1 cellular context compared by ENCODE assay signal in genomic region chr1:27489973-27490741, GRCh38.
A peak's percentile ranks its signal among the peaks of the same experiment; 100 is the strongest.
TF ChIP-seq lines count a peak whose summit lies in the region.

Gene WASF2, minus strand, starts transcription at chr1:27490167. Its CDS starts 61,277 bp downstream, at chr1:27428890.

TF ChIP-seq in HEK293, 187 proteins besides CTCF, POLR2A, EP300 and RAD21 (continued from another document and continues in another):
- TF ChIP-seq PRDM4 (tag by site-specific recombination; IDR thresholded peaks at IDR 0.05): no peak; the same call in 1 of the 2 replicates
- TF ChIP-seq ZNF585B (tag by site-specific recombination; IDR thresholded peaks at IDR 0.05): no peak
- peak; percentile 72 for TF ChIP-seq ZBTB26 (tag by site-specific recombination; optimal IDR thresholded peaks at IDR 0.05)
- no peak for TF ChIP-seq ZNF302 (tag by site-specific recombination; IDR thresholded peaks at IDR 0.05; ENCODE audit: low read depth)
- no peak for TF ChIP-seq ZNF121 (tag by site-specific recombination; IDR thresholded peaks at IDR 0.05)
- TF ChIP-seq ZEB2 (tag by site-specific recombination; IDR thresholded peaks at IDR 0.05): peak; percentile 80
- no peak for TF ChIP-seq ZNF398 (tag by site-specific recombination; IDR thresholded peaks at IDR 0.05)
- TF ChIP-seq ELK4 (IDR thresholded peaks at IDR 0.05; ENCODE audit: borderline replicate concordance, low read depth, low read length): no peak
- TF ChIP-seq GLI4 (tag by site-specific recombination; IDR thresholded peaks at IDR 0.05): no peak
- no peak for TF ChIP-seq ZBTB49 (tag by site-specific recombination; IDR thresholded peaks at IDR 0.05; ENCODE audit: low read depth)
- peak; percentile 58 for TF ChIP-seq ZNF501 (tag by site-specific recombination; IDR thresholded peaks at IDR 0.05)
- 0 out of 2 replicates have a peak, but pooled peaks have one; percentile 4 for TF ChIP-seq OSR2 (tag by site-specific recombination; IDR thresholded peaks at IDR 0.05)
- TF ChIP-seq ZNF37A (tag by site-specific recombination; IDR thresholded peaks at IDR 0.05): no peak
- TF ChIP-seq REST (tag by site-specific recombination; IDR thresholded peaks at IDR 0.05): no peak
- TF ChIP-seq YY2 (tag by site-specific recombination; IDR thresholded peaks at IDR 0.05): peak; percentile 93
- no peak for TF ChIP-seq ZNF112 (tag by site-specific recombination; IDR thresholded peaks at IDR 0.05)
- no peak for TF ChIP-seq OVOL3 (tag by site-specific recombination; IDR thresholded peaks at IDR 0.05)
- TF ChIP-seq SETDB1 (IDR thresholded peaks at IDR 0.05; ENCODE audit: insufficient read length, low read length): peak; percentile 23
- peak; percentile 93 for TF ChIP-seq SP3 (tag by site-specific recombination; IDR thresholded peaks at IDR 0.05)
- TF ChIP-seq ZFP3 (tag by site-specific recombination; IDR thresholded peaks at IDR 0.05; ENCODE audit: low read depth): no peak
- peak; percentile 44; the same call in 1 of the 2 replicates for TF ChIP-seq ZNF600 (tag by site-specific recombination; IDR thresholded peaks at IDR 0.05)
- no peak for TF ChIP-seq ZNF473 (tag by site-specific recombination; IDR thresholded peaks at IDR 0.05)
- no peak for TF ChIP-seq ZNF549 (tag by site-specific recombination; IDR thresholded peaks at IDR 0.05)
- TF ChIP-seq ZNF610 (tag by site-specific recombination; IDR thresholded peaks at IDR 0.05; ENCODE audit: borderline replicate concordance): no peak
- no peak for TF ChIP-seq ZNF596 (tag by site-specific recombination; IDR thresholded peaks at IDR 0.05)
- no peak for TF ChIP-seq ZNF140 (tag by site-specific recombination; IDR thresholded peaks at IDR 0.05)
- TF ChIP-seq ZNF76 (tag by site-specific recombination; IDR thresholded peaks at IDR 0.05; ENCODE audit: borderline replicate concordance, low read depth): peak; percentile 32; the same call in 1 of the 2 replicates
- TF ChIP-seq KLF9 (tag by site-specific recombination; IDR thresholded peaks at IDR 0.05; ENCODE audit: low read depth): peak; percentile 92
- TF ChIP-seq ZNF155 (tag by site-specific recombination; IDR thresholded peaks at IDR 0.05): no peak
- TF ChIP-seq ZBTB20 (tag by site-specific recombination; IDR thresholded peaks at IDR 0.05): peak; percentile 40
- TF ChIP-seq ZNF521 (tag by site-specific recombination; IDR thresholded peaks at IDR 0.05): no peak
- peak; percentile 43; the same call in 1 of the 2 replicates for TF ChIP-seq FEZF1 (tag by site-specific recombination; IDR thresholded peaks at IDR 0.05)
- TF ChIP-seq SP2 (tag by site-specific recombination; IDR thresholded peaks at IDR 0.05): peak; percentile 97
- TF ChIP-seq ZNF561 (tag by site-specific recombination; IDR thresholded peaks at IDR 0.05; ENCODE audit: borderline replicate concordance): 0 out of 2 replicates have a peak, but pooled peaks have one; percentile 50
- TF ChIP-seq ZNF292 (tag by site-specific recombination; IDR thresholded peaks at IDR 0.05; ENCODE audit: borderline replicate concordance, low read depth): no peak
- TF ChIP-seq ZBTB1 (tag by site-specific recombination; IDR thresholded peaks at IDR 0.05): 0 out of 2 replicates have a peak, but pooled peaks have one; percentile 8
- TF ChIP-seq PATZ1 (tag by site-specific recombination; IDR thresholded peaks at IDR 0.05): peak; percentile 92
- TF ChIP-seq YY1 (tag by site-specific recombination; IDR thresholded peaks at IDR 0.05): peak; percentile 96
- TF ChIP-seq ZNF416 (tag by site-specific recombination; IDR thresholded peaks at IDR 0.05): no peak
- TF ChIP-seq ZNF26 (tag by site-specific recombination; IDR thresholded peaks at IDR 0.05): no peak
- no peak for TF ChIP-seq ZNF157 (tag by site-specific recombination; IDR thresholded peaks at IDR 0.05)
- peak; percentile 86 for TF ChIP-seq EGR2 (tag by site-specific recombination; IDR thresholded peaks at IDR 0.05; ENCODE audit: low read depth)
- TF ChIP-seq ZFP69B (tag by site-specific recombination; IDR thresholded peaks at IDR 0.05): peak; percentile 17
- TF ChIP-seq ZNF23 (tag by site-specific recombination; IDR thresholded peaks at IDR 0.05; ENCODE audit: borderline replicate concordance): no peak
- TF ChIP-seq ZNF624 (tag by site-specific recombination; IDR thresholded peaks at IDR 0.05): no peak
- TF ChIP-seq TRIM28 (IDR thresholded peaks at IDR 0.05; ENCODE audit: borderline replicate concordance, low read length): 0 out of 2 replicates have a peak, but pooled peaks have one; percentile 30
- TF ChIP-seq ZNF133 (tag by site-specific recombination; IDR thresholded peaks at IDR 0.05): no peak
- TF ChIP-seq ZSCAN5A (tag by site-specific recombination; IDR thresholded peaks at IDR 0.05): peak; percentile 52; the same call in 1 of the 2 replicates
